ENCODE assay signal across 8 cellular contexts in genomic region chr22:21001601-21002325, GRCh38. TPM values are rescaled to one million over a fixed set of nuclear protein-coding genes. Genes with fewer than 3 reads are reported as not detected.
DNase-seq lines count a peak whose midpoint lies in the region; ATAC-seq and TF ChIP-seq lines count a peak whose summit lies in the region.

Gene THAP7, minus strand, starts transcription at chr22:21002118. Its CDS starts 207 bp downstream, at chr22:21001911.

- WGBS in spleen, 5 donors = 0 to 1% (median 0%) methylated on average over 14 to 83 of the region's 83 CpGs

- H3K36me3 ChIP-seq in spleen = peaks cover 0 to 40% (median 33%) of the 10 kb centered on the region in 6 donors

- H3K27ac ChIP-seq in caudate nucleus (ENCODE audit: low read depth, low read length) (peak within 1 kb of the TSS; percentile 92), spleen (peak within 1 kb of the TSS; percentile 96 to 100 (median 98))

- H3K9me3 ChIP-seq in spleen = no peaks in the 10 kb centered on the region

- no peaks in the 10 kb centered on the region for H3K27me3 ChIP-seq in spleen (replicated peaks in 1 of 7)

- peak in 2 of 3 donors; percentile 31 to 70 for TF ChIP-seq POLR2A in spleen (IDR thresholded peaks at IDR 0.05)

- intact Hi-C loops in spleen (cut with DNase I; ENCODE audit: low total_unique reads) = no loop called here

- DNase-seq in AG10803 (ENCODE audit: low read depth) (peak; percentile 93), NCI-H345 treated with DMSO at 0.1 percent for 48 hours (lab: John Stamatoyannopoulos, UW; ENCODE audit: unreplicated experiment) (peak; percentile 63), caudate nucleus (lab: John Stamatoyannopoulos, UW) (peak; percentile 48 to 99 (median 94)), inferior parietal cortex (ENCODE audit: extremely low spot score) (peak; percentile 99), spleen (peak; percentile 100)
- DNase-seq in activated CD4-positive, CD25-positive, alpha-beta regulatory T cell (lab: John Stamatoyannopoulos, UW) = peak; percentile 91 to 96 (median 94)

- peaks cover 30 to 55% (median 37%) of the 10 kb centered on the region in 6 donors for H3K4me1 ChIP-seq in spleen

- peak; percentile 79 for ATAC-seq in GM19035 (IDR thresholded peaks at IDR 0.05; ENCODE audit: unreplicated experiment)
- ATAC-seq in HG03342 (IDR thresholded peaks at IDR 0.05; ENCODE audit: unreplicated experiment) = peak; percentile 81

- H3K4me3 ChIP-seq in AG10803 (ENCODE audit: low read length) = peak within 1 kb of the TSS; percentile 91
- H3K4me3 ChIP-seq in spleen = peak within 1 kb of the TSS; percentile 66 to 85 (median 74)

- TF ChIP-seq CTCF in AG10803 (conservative IDR thresholded peaks at IDR 0.05; ENCODE audit: low read length) (no peak), spleen (IDR thresholded peaks at IDR 0.05 in 8 of 11, conservative IDR thresholded peaks at IDR 0.05 in 3 of 11) (peak in 3 of 11 experiments; percentile 29 to 36 (median 35))

RNA-seq across cellular contexts. Expression of gene THAP7, which starts in this region (rescaled TPM):
- 10 to 100 TPM; 16.7 to 38.7 (median 26.5) TPM for total RNA-seq in spleen
- 10 to 100 TPM; 31.8 to 53.3 (median 47.5) TPM for polyA plus RNA-seq in spleen

Comparison
In these comparisons a context has a peak if more than half of its experiments do, and no peak if none do; other contexts are left out.
1. Peak in every context shown above with its lines: DNase-seq, ATAC-seq, H3K4me3 ChIP-seq and H3K27ac ChIP-seq.